In the genomic region with DNA sequence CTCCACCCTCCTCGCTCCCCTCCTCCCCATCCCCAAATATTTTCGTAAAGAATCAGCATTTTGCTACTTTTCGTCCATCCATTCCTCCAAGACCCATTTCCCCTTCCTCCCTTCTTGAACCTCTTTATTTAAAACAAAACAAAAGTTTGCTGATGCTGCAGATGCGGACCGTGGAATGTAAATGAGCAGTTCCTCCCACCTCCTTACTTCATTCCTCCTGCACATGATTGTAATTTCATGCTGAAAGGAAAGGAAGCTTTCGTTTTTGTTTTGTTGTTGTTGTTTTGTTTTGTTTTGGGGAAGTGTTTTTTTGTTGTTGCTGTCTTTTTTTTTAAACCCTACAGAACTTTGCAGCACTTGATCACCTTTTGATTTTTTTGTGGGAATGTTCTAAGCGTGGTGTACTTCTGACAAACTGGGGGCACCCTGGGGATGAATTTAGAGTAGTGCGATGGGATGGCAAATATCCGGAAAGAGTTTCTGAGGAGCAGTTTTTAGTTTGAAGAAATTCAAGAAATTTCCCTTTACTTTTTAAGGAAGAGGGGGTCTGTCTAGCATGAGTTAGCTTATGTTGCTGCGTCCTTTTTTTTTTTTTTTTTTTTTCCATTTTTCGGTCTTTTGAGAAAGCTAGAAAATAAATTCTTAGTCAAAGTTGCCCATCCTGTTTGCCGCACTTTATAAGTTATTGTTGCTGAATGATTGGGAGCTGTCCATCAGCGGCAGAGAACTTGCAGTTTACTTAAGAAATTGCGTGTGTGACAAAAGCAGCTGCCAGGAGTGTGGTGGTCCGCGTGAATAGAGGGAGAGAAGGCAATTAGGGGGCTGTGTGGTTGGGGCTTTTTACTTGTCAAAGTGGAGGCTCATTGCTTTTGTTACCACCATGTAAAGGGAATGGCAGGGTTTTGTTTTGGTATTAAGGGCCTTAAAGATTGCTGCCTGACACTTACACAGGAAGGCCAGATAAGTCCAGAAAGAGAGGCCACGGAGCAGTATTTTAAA, we compare ENCODE assay signal across 10 cellular contexts.
DNase-seq lines count a peak whose midpoint lies in the region; ATAC-seq and TF ChIP-seq lines count a peak whose summit lies in the region.
"Had no signal": no experiment of that assay in that cellular context is flagged by ENCODE, and none has a peak within 500 bp of the region (broad histone marks: within the 10 kb centered on the region; RNA-seq: fewer than 3 reads in every experiment).

No MANE protein-coding gene starts in this region.

- no peaks in the 10 kb centered on the region for H3K27me3 ChIP-seq in left ventricle myocardium inferior (ENCODE audit: low read depth)
- H3K27me3 ChIP-seq: MG63 had no signal

- no peaks in the 10 kb centered on the region for H3K36me3 ChIP-seq in left ventricle myocardium inferior
- H3K36me3 ChIP-seq: MG63 had no signal

- DNase-seq in left ventricle myocardium inferior (no peak), Right ventricle myocardium inferior (ENCODE audit: missing footprints) (no peak), type B pancreatic cell (ENCODE audit: extremely low spot score, unreplicated experiment) (no peak), EL (no peak)
- no peak for DNase-seq in stimulated activated CD4-positive, alpha-beta T cell treated with anti-CD3 and anti-CD28 coated beads, Interleukin-4, amount 100 ng/mL, for 4 hours

- intact Hi-C loops in left ventricle myocardium inferior (cut with micrococcal nuclease) (loop anchor here (10.0 kb wide), 1 partner anchor 257 kb away; no protein-coding TSS in a partner anchor), Right ventricle myocardium inferior (cut with DNase I) (loop anchor here (2.0 to 5.0 kb wide), 2 partner anchors 65 to 175 kb away; no protein-coding TSS in a partner anchor)

- ATAC-seq in Right ventricle myocardium inferior (no peak), HG03457 (IDR thresholded peaks at IDR 0.05; ENCODE audit: unreplicated experiment) (no peak)

- no peaks in the 10 kb centered on the region for H3K9me3 ChIP-seq in left ventricle myocardium inferior (replicated peaks)
- H3K9me3 ChIP-seq: MG63 had no signal

- TF ChIP-seq CTCF in left ventricle myocardium inferior (IDR thresholded peaks at IDR 0.05; ENCODE audit: borderline replicate concordance), result no peak
- TF ChIP-seq CTCF in nephron (IDR thresholded peaks at IDR 0.05; ENCODE audit: unreplicated experiment in 3 of 3), result no peak
- no peak for TF ChIP-seq CTCF in type B pancreatic cell (conservative IDR thresholded peaks at IDR 0.05)

- H3K4me3 Mint-ChIP-seq in nephron (peak overlapping the region; percentile 77 to 91 (median 87)), type B pancreatic cell (peak overlapping the region; percentile 83)

- H3K27me3 Mint-ChIP-seq in nephron (ENCODE audit: low read depth), result peaks cover 10% of the 10 kb centered on the region
- H3K27me3 Mint-ChIP-seq in type B pancreatic cell, result peaks cover 70% of the 10 kb centered on the region

- peak overlapping the region; percentile 55 for H3K4me3 ChIP-seq in left ventricle myocardium inferior
- H3K4me3 ChIP-seq: MG63 had no signal

- H3K36me3 Mint-ChIP-seq in nephron (ENCODE audit: low read depth) (no peaks in the 10 kb centered on the region), type B pancreatic cell (peaks cover 5% of the 10 kb centered on the region)

- no peaks in the 10 kb centered on the region for H3K9me3 Mint-ChIP-seq in nephron
- no peaks in the 10 kb centered on the region for H3K9me3 Mint-ChIP-seq in type B pancreatic cell

- peak overlapping the region; percentile 69 to 86 (median 79) for H3K27ac Mint-ChIP-seq in nephron
- H3K27ac Mint-ChIP-seq in type B pancreatic cell, result peak overlapping the region; percentile 22

- H3K27ac ChIP-seq in left ventricle myocardium inferior (replicated peaks) (peak overlapping the region; percentile 70), cingulate gyrus (ENCODE audit: low read depth, low read length) (peak overlapping the region; percentile 19)
- H3K27ac ChIP-seq: VCaP had no signal

- H3K4me1 ChIP-seq in left ventricle myocardium inferior, result peaks cover 11% of the 10 kb centered on the region

- H3K4me1 Mint-ChIP-seq in nephron, result peaks cover 62% of the 10 kb centered on the region
- peaks cover 50% of the 10 kb centered on the region for H3K4me1 Mint-ChIP-seq in type B pancreatic cell (ENCODE audit: unreplicated experiment)
